Comparison of ENCODE assay signal across 2 cellular contexts in genomic region chr11:9207229-9207628, GRCh38.
TF ChIP-seq lines count a peak whose summit lies in the region.

No MANE protein-coding gene starts in this region.

TF ChIP-seq in A549, 52 proteins besides CTCF, POLR2A, EP300 and RAD21 (continued from another document):
- TF ChIP-seq HES2 (IDR thresholded peaks at IDR 0.05): no peak
- TF ChIP-seq NPAS2 (CRISPR knock-in tag; IDR thresholded peaks at IDR 0.05; ENCODE audit: borderline replicate concordance): no peak

TF ChIP-seq in IMR-90, 13 proteins besides CTCF, POLR2A, EP300 and RAD21 (continued from another document):
- TF ChIP-seq USF2 (IDR thresholded peaks at IDR 0.05; ENCODE audit: low read depth, low read length) (no peak), BHLHE40 (IDR thresholded peaks at IDR 0.05; ENCODE audit: low read depth, low read length) (no peak), FOS (IDR thresholded peaks at IDR 0.05; ENCODE audit: low read depth, low read length) (no peak), MXI1 (IDR thresholded peaks at IDR 0.05; ENCODE audit: borderline replicate concordance, low read depth, low read length) (no peak), RCOR1 (IDR thresholded peaks at IDR 0.05; ENCODE audit: insufficient replicate concordance, low read length) (no peak), RFX5 (IDR thresholded peaks at IDR 0.05; ENCODE audit: low read depth, low read length) (no peak)
